Comparison of ENCODE assay signal across 30 cellular contexts in the genomic region with DNA sequence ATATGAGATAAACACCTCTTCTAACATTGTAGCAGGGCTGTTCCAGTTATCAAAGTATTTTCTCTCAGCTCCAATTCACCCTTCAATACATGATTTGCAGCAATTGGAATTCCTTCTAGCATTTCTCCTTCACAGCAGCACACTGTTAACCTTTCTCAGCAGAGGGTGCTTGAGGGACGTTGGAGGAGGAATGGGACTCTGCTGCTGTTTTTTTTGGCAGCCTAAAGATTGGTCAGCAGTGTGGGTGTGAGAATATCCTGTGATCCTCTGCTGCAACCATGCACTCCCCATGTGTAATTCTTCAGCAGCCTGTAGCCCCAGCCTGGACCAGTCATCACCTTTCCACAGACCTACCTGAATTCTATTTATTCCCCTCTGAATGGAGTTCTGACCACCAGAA.
DNase-seq lines count a peak whose midpoint lies in the region; ATAC-seq, FAIRE-seq and TF ChIP-seq lines count a peak whose summit lies in the region.
"Had no signal": no experiment of that assay in that cellular context is flagged by ENCODE, and none has a peak within 500 bp of the region (broad histone marks: within the 10 kb centered on the region; RNA-seq: fewer than 3 reads in every experiment).

No MANE protein-coding gene starts in this region.

- H4K20me1 ChIP-seq in PC-3 (ENCODE audit: low read length): no peaks in the 10 kb centered on the region

- H3K27me3 ChIP-seq in cardiac muscle cell (no peaks in the 10 kb centered on the region), PC-3 (ENCODE audit: low read length) (no peaks in the 10 kb centered on the region)
- H3K27me3 ChIP-seq: neural progenitor cell, uterus had no signal

- ATAC-seq in Right ventricle myocardium inferior (no peak), PC-3 (no peak)
- ATAC-seq: activated CD4-positive, CD25-positive, alpha-beta regulatory T cell treated with anti-CD3 and anti-CD28 coated beads, Interleukin-2, amount 50 U/mL, for 24 hours; activated CD8-positive, alpha-beta memory T cell treated with anti-CD3 and anti-CD28 coated beads, Interleukin-2, amount 10 ng/mL, durations not matched to agents 7 days and 5 days; stimulated activated naive CD8-positive, alpha-beta T cell treated with anti-CD3 and anti-CD28 coated beads, Interleukin-15, amount 100 ng/mL, for 72 hours had no signal

- H2AFZ ChIP-seq in PC-3 (ENCODE audit: low read length): no peak overlapping the region
- H2AFZ ChIP-seq: neural progenitor cell, parathyroid adenoma had no signal

- intact Hi-C loops in Right ventricle myocardium inferior (cut with DNase I): no loop called here
- intact Hi-C loops in PC-3 (cut with micrococcal nuclease): no loop called here

- CTCF ChIA-PET in PC-3 (lab: Charles Lee): no interaction called here

- no TSS peak for BruUV-seq in PC-3 (replicated peaks; lab: Mats Ljungman, UMichigan)

- H3K36me3 ChIP-seq in cardiac muscle cell (no peaks in the 10 kb centered on the region), PC-3 (ENCODE audit: low read depth, low read length) (no peaks in the 10 kb centered on the region)
- H3K36me3 ChIP-seq: left ventricle myocardium inferior, neural progenitor cell, thoracic aorta, uterus had no signal

- H3K4me3 ChIP-seq in cardiac muscle cell: no peak overlapping the region
- H3K4me3 ChIP-seq in cardiac fibroblast (replicated peaks in 1 of 2; ENCODE audit: low read depth in 2 of 2, low read length in 2 of 2): no peak overlapping the region
- H3K4me3 ChIP-seq in fibroblast of the aortic adventitia (ENCODE audit: low read depth, low read length): no peak overlapping the region
- H3K4me3 ChIP-seq in PC-3 (ENCODE audit: low read length): no peak overlapping the region
- H3K4me3 ChIP-seq: left ventricle myocardium inferior, neural progenitor cell, thoracic aorta, uterus had no signal

- H3K27ac ChIP-seq in cardiac muscle cell (no peak overlapping the region), PC-3 (ENCODE audit: low read length) (no peak overlapping the region)
- H3K27ac ChIP-seq: left ventricle myocardium inferior, neural progenitor cell, parathyroid adenoma, thoracic aorta, uterus had no signal

- POLR2A ChIA-PET in PC-3 (lab: Charles Lee; ENCODE audit: unreplicated experiment): no interaction called here

- no peaks in the 10 kb centered on the region for H3F3A ChIP-seq in PC-3 (ENCODE audit: low read length, unreplicated experiment)

- H3K79me2 ChIP-seq in PC-3 (ENCODE audit: low read length): no peaks in the 10 kb centered on the region
- H3K79me2 ChIP-seq: parathyroid adenoma had no signal

- H3K9me3 ChIP-seq in cardiac muscle cell (ENCODE audit: low read depth) (no peaks in the 10 kb centered on the region), PC-3 (ENCODE audit: low read length) (no peaks in the 10 kb centered on the region)
- H3K9me3 ChIP-seq: left ventricle myocardium inferior, thoracic aorta, uterus had no signal

- H3K9me2 ChIP-seq in PC-3 (replicated peaks; ENCODE audit: low read length): no peaks in the 10 kb centered on the region
- H3K9me2 ChIP-seq: SK-N-SH had no signal

- H3K9ac ChIP-seq in PC-3 (ENCODE audit: low read length): no peak overlapping the region
- H3K9ac ChIP-seq: neural progenitor cell, parathyroid adenoma, SK-N-SH had no signal

- peak in 1 of 2 donors; percentile 46 for DNase-seq in cardiac muscle cell (ENCODE audit: low read depth in 1 of 2, low spot score in 1 of 2)
- DNase-seq in Right ventricle myocardium inferior (ENCODE audit: missing footprints): no peak
- DNase-seq in cardiac fibroblast (ENCODE audit: low read depth in 2 of 2): peak; percentile 43 to 57
- DNase-seq in fibroblast of the aortic adventitia (ENCODE audit: low read depth): peak; percentile 1
- peak; percentile 17 for DNase-seq in smooth muscle cell of the brain vasculature (ENCODE audit: low read depth, low spot score)
- DNase-seq in NOMO-1 treated with DMSO at 0.1 percent for 48 hours (lab: John Stamatoyannopoulos, UW; ENCODE audit: unreplicated experiment): no peak
- DNase-seq in PC-3: no peak
- no peak for DNase-seq in HTR-8/SVneo (ENCODE audit: insufficient read length, low spot score)
- DNase-seq: 8988T; activated CD4-positive, alpha-beta T cell treated with anti-CD3 and anti-CD28 coated beads, Interleukin-2, amount 50 U/mL, for 4 hours; activated CD8-positive, alpha-beta memory T cell treated with anti-CD3 and anti-CD28 coated beads, Interleukin-2, amount 10 ng/mL, durations not matched to agents 7 days and 5 days; activated T-cell treated with anti-CD3 and anti-CD28 coated beads, Interleukin-2, amount 50 U/mL, for 48 hours; CD4-positive, alpha-beta memory T cell; effector memory CD4-positive, alpha-beta T cell; GOT3; HFFc6; immature natural killer cell; left ventricle myocardium inferior; NCI-H1092 treated with DMSO at 0.1 percent for 48 hours; NCI-H187; NCI-H2171; NCI-H510A treated with DMSO at 0.1 percent for 48 hours; SK-N-SH; stimulated activated naive CD8-positive, alpha-beta T cell treated with anti-CD3 and anti-CD28 coated beads, Interleukin-15, amount 100 ng/mL, for 72 hours; uterus had no signal

- FAIRE-seq in HTR-8/SVneo (lab: Jason Lieb, UNC): no peak
- FAIRE-seq: GM19239 had no signal

- no peak overlapping the region for H3K4me2 ChIP-seq in PC-3 (ENCODE audit: low read length)
- H3K4me2 ChIP-seq: neural progenitor cell, SK-N-SH had no signal

- H3K4me1 ChIP-seq in cardiac muscle cell (ENCODE audit: low read depth) (peaks cover 13% of the 10 kb centered on the region), PC-3 (ENCODE audit: insufficient read depth, low read length) (no peaks in the 10 kb centered on the region)
- H3K4me1 ChIP-seq: left ventricle myocardium inferior, neural progenitor cell, parathyroid adenoma, uterus had no signal

- TF ChIP-seq CTCF in cardiac muscle cell (IDR thresholded peaks at IDR 0.05; ENCODE audit: low read depth, low read length) (peak; percentile 15), cardiac fibroblast (IDR thresholded peaks at IDR 0.05; ENCODE audit: low read depth, low read length) (no peak), fibroblast of the aortic adventitia (IDR thresholded peaks at IDR 0.05; ENCODE audit: insufficient read depth, low read length) (no peak), PC-3 (conservative IDR thresholded peaks at IDR 0.05; ENCODE audit: low read depth, low read length) (no peak)

Comparison
In these comparisons a context has a peak if more than half of its experiments do, and no peak if none do; other contexts are left out.
1. DNase-seq: peak in cardiac fibroblast (2 of 2), fibroblast of the aortic adventitia (single experiment) and smooth muscle cell of the brain vasculature (single experiment); none in Right ventricle myocardium inferior (single experiment), NOMO-1 treated with DMSO at 0.1 percent for 48 hours (single experiment), PC-3 (single experiment) and HTR-8/SVneo (single experiment).